19 cellular contexts compared by ENCODE assay signal in genomic region chr10:42950606-42951485, GRCh38.
DNase-seq lines count a peak whose midpoint lies in the region; ATAC-seq and TF ChIP-seq lines count a peak whose summit lies in the region.
"Had no signal": no experiment of that assay in that cellular context is flagged by ENCODE, and none has a peak within 500 bp of the region (broad histone marks: within the 10 kb centered on the region; RNA-seq: fewer than 3 reads in every experiment).

No MANE protein-coding gene starts in this region.

- H3K27ac ChIP-seq in colonic mucosa (no peak overlapping the region), lower lobe of right lung (no peak overlapping the region), spleen (peak overlapping the region in 3 of 8 donors; percentile 43 to 50 (median 48))
- H3K27ac ChIP-seq: 22Rv1, ovary had no signal

- H3K36me3 Mint-ChIP-seq in activated CD4-positive, alpha-beta memory T cell treated with anti-CD3 and anti-CD28 coated beads, Interleukin-2, amount 10 ng/mL, durations not matched to agents 7 days and 5 days (ENCODE audit: low read depth): no peaks in the 10 kb centered on the region
- no peaks in the 10 kb centered on the region for H3K36me3 Mint-ChIP-seq in activated CD4-positive, alpha-beta memory T cell treated with anti-CD3 and anti-CD28 coated beads for 36 hours

- peak; percentile 14 for DNase-seq in activated CD4-positive, alpha-beta memory T cell treated with anti-CD3 and anti-CD28 coated beads, Interleukin-2, amount 10 ng/mL, durations not matched to agents 7 days and 5 days
- DNase-seq in activated CD4-positive, alpha-beta memory T cell treated with anti-CD3 and anti-CD28 coated beads for 36 hours: no peak
- peak; percentile 10 for DNase-seq in colonic mucosa
- DNase-seq in lower lobe of right lung: peak; percentile 20
- peak; percentile 47 for DNase-seq in spleen
- no peak for DNase-seq in NCI-H69 (lab: John Stamatoyannopoulos, UW)
- DNase-seq in T-helper 9 cell: no peak
- no peak for DNase-seq in MV-4-11 (lab: John Stamatoyannopoulos, UW)
- DNase-seq: activated gamma-delta T cell treated with Interleukin-2 at 50 U/mL for 16 hours; central memory CD4-positive, alpha-beta T cell; effector memory CD4-positive, alpha-beta T cell; NCI-H1436 treated with DMSO at 0.1 percent for 48 hours; ovary; stimulated activated CD4-positive, alpha-beta T cell treated with anti-CD3 and anti-CD28 coated beads, Interleukin-2, amount 100 ng/mL, for 48 hours; T-helper 17 cell had no signal

- H3K36me3 ChIP-seq in colonic mucosa: no peaks in the 10 kb centered on the region
- no peaks in the 10 kb centered on the region for H3K36me3 ChIP-seq in lower lobe of right lung
- H3K36me3 ChIP-seq in spleen: no peaks in the 10 kb centered on the region
- H3K36me3 ChIP-seq: heart left ventricle, ovary had no signal

- no peaks in the 10 kb centered on the region for H3K4me1 ChIP-seq in colonic mucosa
- H3K4me1 ChIP-seq in lower lobe of right lung: peaks cover 15% of the 10 kb centered on the region
- peaks cover 0 to 17% (median 0%) of the 10 kb centered on the region in 6 donors for H3K4me1 ChIP-seq in spleen
- H3K4me1 ChIP-seq: Caco-2 had no signal

- no peak overlapping the region for H3K27ac Mint-ChIP-seq in activated CD4-positive, alpha-beta memory T cell treated with anti-CD3 and anti-CD28 coated beads, Interleukin-2, amount 10 ng/mL, durations not matched to agents 7 days and 5 days
- H3K27ac Mint-ChIP-seq in activated CD4-positive, alpha-beta memory T cell treated with anti-CD3 and anti-CD28 coated beads for 36 hours: no peak overlapping the region
- H3K27ac Mint-ChIP-seq: B cell, T-helper 17 cell had no signal

- TF ChIP-seq POLR2A in spleen (IDR thresholded peaks at IDR 0.05): no peak

- no peak overlapping the region for H3K9ac ChIP-seq in colonic mucosa (ENCODE audit: low read depth in 2 of 2, low read length in 2 of 2)

- no peak overlapping the region for H3K4me3 Mint-ChIP-seq in activated CD4-positive, alpha-beta memory T cell treated with anti-CD3 and anti-CD28 coated beads, Interleukin-2, amount 10 ng/mL, durations not matched to agents 7 days and 5 days
- H3K4me3 Mint-ChIP-seq in activated CD4-positive, alpha-beta memory T cell treated with anti-CD3 and anti-CD28 coated beads for 36 hours: no peak overlapping the region
- H3K4me3 Mint-ChIP-seq: B cell, T-helper 17 cell had no signal

- TF ChIP-seq CTCF in colonic mucosa (IDR thresholded peaks at IDR 0.05) (no peak), lower lobe of right lung (IDR thresholded peaks at IDR 0.05) (no peak), spleen (IDR thresholded peaks at IDR 0.05 in 8 of 11, conservative IDR thresholded peaks at IDR 0.05 in 3 of 11) (no peak)

- POLR2A ChIA-PET in activated CD4-positive, alpha-beta memory T cell treated with anti-CD3 and anti-CD28 coated beads, Interleukin-2, amount 10 ng/mL, durations not matched to agents 7 days and 5 days (lab: Charles Lee): no interaction called here
- POLR2A ChIA-PET in activated CD4-positive, alpha-beta memory T cell treated with anti-CD3 and anti-CD28 coated beads for 36 hours (lab: Charles Lee): no interaction called here

- H3K4me3 ChIP-seq in colonic mucosa: no peak overlapping the region
- no peak overlapping the region for H3K4me3 ChIP-seq in lower lobe of right lung
- H3K4me3 ChIP-seq in spleen: no peak overlapping the region
- H3K4me3 ChIP-seq: ovary had no signal

- no peaks in the 10 kb centered on the region for H3K9me3 ChIP-seq in colonic mucosa
- no peaks in the 10 kb centered on the region for H3K9me3 ChIP-seq in lower lobe of right lung
- H3K9me3 ChIP-seq in spleen: peaks cover 0 to 5% (median 0%) of the 10 kb centered on the region in 8 donors

- CTCF ChIA-PET in activated CD4-positive, alpha-beta memory T cell treated with anti-CD3 and anti-CD28 coated beads, Interleukin-2, amount 10 ng/mL, durations not matched to agents 7 days and 5 days (lab: Charles Lee): no interaction called here
- CTCF ChIA-PET in activated CD4-positive, alpha-beta memory T cell treated with anti-CD3 and anti-CD28 coated beads for 36 hours (lab: Charles Lee): no interaction called here

- no peak for ATAC-seq in lower lobe of right lung
- ATAC-seq: T-helper 17 cell had no signal

- H3K27me3 Mint-ChIP-seq in activated CD4-positive, alpha-beta memory T cell treated with anti-CD3 and anti-CD28 coated beads, Interleukin-2, amount 10 ng/mL, durations not matched to agents 7 days and 5 days: peaks cover 11% of the 10 kb centered on the region
- peaks cover 5% of the 10 kb centered on the region for H3K27me3 Mint-ChIP-seq in activated CD4-positive, alpha-beta memory T cell treated with anti-CD3 and anti-CD28 coated beads for 36 hours

- H3K27me3 ChIP-seq in colonic mucosa (peaks cover 10% of the 10 kb centered on the region), lower lobe of right lung (ENCODE audit: low read depth) (peaks cover 13% of the 10 kb centered on the region), spleen (replicated peaks in 1 of 7) (peaks cover 0 to 20% (median 0%) of the 10 kb centered on the region in 7 donors)
- H3K27me3 ChIP-seq: ovary had no signal

- 68 to 80% (median 73%) methylated on average over 27 of the region's 27 CpGs for WGBS in spleen, 5 donors

- no peaks in the 10 kb centered on the region for H3K9me3 Mint-ChIP-seq in activated CD4-positive, alpha-beta memory T cell treated with anti-CD3 and anti-CD28 coated beads, Interleukin-2, amount 10 ng/mL, durations not matched to agents 7 days and 5 days
- peaks cover 4% of the 10 kb centered on the region for H3K9me3 Mint-ChIP-seq in activated CD4-positive, alpha-beta memory T cell treated with anti-CD3 and anti-CD28 coated beads for 36 hours

- intact Hi-C loops in activated CD4-positive, alpha-beta memory T cell treated with anti-CD3 and anti-CD28 coated beads for 36 hours (cut with micrococcal nuclease): no loop called here
- intact Hi-C loops in colonic mucosa (cut with DNase I): no loop called here
- intact Hi-C loops in lower lobe of right lung (cut with DNase I): no loop called here
- intact Hi-C loops in spleen (cut with DNase I; ENCODE audit: low total_unique reads): no loop called here

- no peaks in the 10 kb centered on the region for H3K4me1 Mint-ChIP-seq in activated CD4-positive, alpha-beta memory T cell treated with anti-CD3 and anti-CD28 coated beads, Interleukin-2, amount 10 ng/mL, durations not matched to agents 7 days and 5 days
- H3K4me1 Mint-ChIP-seq in activated CD4-positive, alpha-beta memory T cell treated with anti-CD3 and anti-CD28 coated beads for 36 hours (ENCODE audit: low read depth): no peaks in the 10 kb centered on the region
- H3K4me1 Mint-ChIP-seq: B cell, T-helper 17 cell had no signal

Comparison
In these comparisons a context has a peak if more than half of its experiments do, and no peak if none do; other contexts are left out.
1. DNase-seq: peak in activated CD4-positive, alpha-beta memory T cell treated with anti-CD3 and anti-CD28 coated beads, Interleukin-2, amount 10 ng/mL, durations not matched to agents 7 days and 5 days (single experiment), colonic mucosa (single experiment), lower lobe of right lung (single experiment) and spleen (single experiment); none in activated CD4-positive, alpha-beta memory T cell treated with anti-CD3 and anti-CD28 coated beads for 36 hours (single experiment), NCI-H69 (single experiment), T-helper 9 cell (single experiment) and MV-4-11 (single experiment).